Comparison of ENCODE assay signal across 27 cellular contexts in genomic region chr11:130879836-130880235, GRCh38. TPM values are rescaled to one million over a fixed set of nuclear protein-coding genes. Genes with fewer than 3 reads are reported as not detected.
DNase-seq lines count a peak whose midpoint lies in the region; ATAC-seq, FAIRE-seq and TF ChIP-seq lines count a peak whose summit lies in the region.
"Had no signal": no experiment of that assay in that cellular context is flagged by ENCODE, and none has a peak within 500 bp of the region (broad histone marks: within the 10 kb centered on the region; RNA-seq: fewer than 3 reads in every experiment).

No MANE protein-coding gene starts in this region.

- H3K9me3 Mint-ChIP-seq in CD4-positive, CD25-positive, alpha-beta regulatory T cell: peaks cover 0 to 1% (median 0%) of the 10 kb centered on the region in 7 donors
- no peaks in the 10 kb centered on the region for H3K9me3 Mint-ChIP-seq in stimulated activated effector memory CD8-positive, alpha-beta T cell treated with anti-CD3 and anti-CD28 coated beads, Interleukin-12 subunit alpha, Interleukin-12 subunit beta, amount 100 ng/mL, for 72 hours
- H3K9me3 Mint-ChIP-seq: CD14-positive monocyte; CD4-positive, alpha-beta T cell; CD8-positive, alpha-beta T cell had no signal

- ATAC-seq in CD4-positive, CD25-positive, alpha-beta regulatory T cell (ENCODE audit: low read depth in 2 of 2): no peak
- no peak for ATAC-seq in stimulated activated effector memory CD8-positive, alpha-beta T cell treated with anti-CD3 and anti-CD28 coated beads, Interleukin-12 subunit alpha, Interleukin-12 subunit beta, amount 100 ng/mL, for 72 hours
- no peak for ATAC-seq in HG02885 (IDR thresholded peaks at IDR 0.05; ENCODE audit: poor library complexity, unreplicated experiment)
- ATAC-seq: A549; CD8-positive, alpha-beta T cell; GM12878 had no signal

- peaks cover 69% of the 10 kb centered on the region for H3K36me3 Mint-ChIP-seq in CD4-positive, CD25-positive, alpha-beta regulatory T cell
- peaks cover 89% of the 10 kb centered on the region for H3K36me3 Mint-ChIP-seq in stimulated activated effector memory CD8-positive, alpha-beta T cell treated with anti-CD3 and anti-CD28 coated beads, Interleukin-12 subunit alpha, Interleukin-12 subunit beta, amount 100 ng/mL, for 72 hours

- no peak overlapping the region for H3K4me3 Mint-ChIP-seq in CD4-positive, CD25-positive, alpha-beta regulatory T cell
- H3K4me3 Mint-ChIP-seq in stimulated activated effector memory CD8-positive, alpha-beta T cell treated with anti-CD3 and anti-CD28 coated beads, Interleukin-12 subunit alpha, Interleukin-12 subunit beta, amount 100 ng/mL, for 72 hours: no peak overlapping the region
- H3K4me3 Mint-ChIP-seq: CD14-positive monocyte; CD4-positive, alpha-beta T cell; CD8-positive, alpha-beta T cell had no signal

- dilution Hi-C loops in endothelial cell of umbilical vein (cut with MboI; ENCODE audit: extremely low pct_ligation_motif_present, low sequenced_read_pairs): no loop called here

- TF ChIP-seq CTCF in endothelial cell of umbilical vein (IDR thresholded peaks at IDR 0.05; ENCODE audit: extremely low read depth in 1 of 2, insufficient read depth in 1 of 2, low read depth in 1 of 2, low read length in 2 of 2): no peak
- TF ChIP-seq CTCF in tibial artery (IDR thresholded peaks at IDR 0.05): no peak
- TF ChIP-seq CTCF in coronary artery (IDR thresholded peaks at IDR 0.05): no peak

- no peaks in the 10 kb centered on the region for H3K79me2 ChIP-seq in endothelial cell of umbilical vein (ENCODE audit: control insufficient read depth, insufficient read depth, low read length)

- no peaks in the 10 kb centered on the region for H3K27me3 ChIP-seq in CD4-positive, CD25-positive, alpha-beta regulatory T cell (ENCODE audit: control insufficient read depth, insufficient read depth, low read length)
- H3K27me3 ChIP-seq in endothelial cell of umbilical vein (ENCODE audit: control insufficient read depth in 2 of 2, insufficient read depth in 2 of 2, low read length in 2 of 2) (no peaks in the 10 kb centered on the region), tibial artery (no peaks in the 10 kb centered on the region)
- H3K27me3 ChIP-seq: BE2C, BLaER1 had no signal

- H3K9me3 ChIP-seq in CD4-positive, CD25-positive, alpha-beta regulatory T cell (ENCODE audit: control insufficient read depth in 2 of 2, low read length in 2 of 2): no peaks in the 10 kb centered on the region
- H3K9me3 ChIP-seq in endothelial cell of umbilical vein (replicated peaks; ENCODE audit: control insufficient read depth, insufficient read depth, low read length) (no peaks in the 10 kb centered on the region), tibial artery (no peaks in the 10 kb centered on the region)
- H3K9me3 ChIP-seq: A549, BE2C, BLaER1, Caco-2 had no signal

- H4K20me1 ChIP-seq in endothelial cell of umbilical vein (replicated peaks; ENCODE audit: control insufficient read depth, extremely low read depth, insufficient read depth, low read length): no peaks in the 10 kb centered on the region
- H4K20me1 ChIP-seq: BLaER1 had no signal

- peak overlapping the region in 2 of 3 donors; percentile 14 to 56 for H3K27ac Mint-ChIP-seq in CD4-positive, CD25-positive, alpha-beta regulatory T cell
- H3K27ac Mint-ChIP-seq in stimulated activated effector memory CD8-positive, alpha-beta T cell treated with anti-CD3 and anti-CD28 coated beads, Interleukin-12 subunit alpha, Interleukin-12 subunit beta, amount 100 ng/mL, for 72 hours: peak overlapping the region; percentile 30
- H3K27ac Mint-ChIP-seq: CD14-positive monocyte; CD4-positive, alpha-beta T cell; CD8-positive, alpha-beta T cell had no signal

- H2AFZ ChIP-seq in endothelial cell of umbilical vein (ENCODE audit: low read depth, low read length): no peak overlapping the region

- BruUV-seq in endothelial cell of umbilical vein (replicated peaks; lab: Mats Ljungman, UMichigan): no TSS peak

- intact Hi-C loops in endothelial cell of umbilical vein (cut with micrococcal nuclease) (no loop called here), tibial artery (cut with DNase I; ENCODE audit: low total_unique reads) (no loop called here)

- peaks cover 89% of the 10 kb centered on the region for H3K36me3 ChIP-seq in CD4-positive, CD25-positive, alpha-beta regulatory T cell (ENCODE audit: control insufficient read depth, insufficient read depth, low read length)
- H3K36me3 ChIP-seq in endothelial cell of umbilical vein (ENCODE audit: control insufficient read depth in 2 of 2, extremely low read depth in 1 of 2, insufficient read depth in 2 of 2, low read length in 2 of 2) (peaks cover 26 to 30% of the 10 kb centered on the region in 2 experiments), tibial artery (peaks cover 44 to 71% (median 61%) of the 10 kb centered on the region in 3 donors)

- POLR2A ChIA-PET in endothelial cell of umbilical vein (lab: Charles Lee): no interaction called here

- DNase-seq in CD4-positive, CD25-positive, alpha-beta regulatory T cell: no peak
- DNase-seq in endothelial cell of umbilical vein (ENCODE audit: low read depth, low spot score): peak; percentile 59
- no peak for DNase-seq in stimulated activated effector memory CD8-positive, alpha-beta T cell treated with anti-CD3 and anti-CD28 coated beads, Interleukin-12 subunit alpha, Interleukin-12 subunit beta, amount 100 ng/mL, for 72 hours (ENCODE audit: low spot score in 2 of 2)
- no peak for DNase-seq in tibial artery
- no peak for DNase-seq in coronary artery (ENCODE audit: low spot score)
- no peak for DNase-seq in DMS153 (lab: John Stamatoyannopoulos, UW)
- DNase-seq in AML-193 (lab: John Stamatoyannopoulos, UW): no peak
- DNase-seq: BE2C; C1 segment of cervical spinal cord; Caco-2; Calu3; CD4-positive, alpha-beta T cell; CD8-positive, alpha-beta T cell; DMS53; DMS79; DND-41; EL; GDM1 had no signal

- H3K4me2 ChIP-seq in endothelial cell of umbilical vein (ENCODE audit: insufficient read depth, low read length): no peak overlapping the region
- H3K4me2 ChIP-seq: A549, BLaER1 had no signal

- no peak for TF ChIP-seq POLR2A in endothelial cell of umbilical vein (IDR thresholded peaks at IDR 0.05; ENCODE audit: low read depth, low read length)

- H3K4me1 ChIP-seq in CD4-positive, CD25-positive, alpha-beta regulatory T cell (ENCODE audit: control insufficient read depth, insufficient read depth, low read length, poor library complexity, severe bottlenecking): no peaks in the 10 kb centered on the region
- peaks cover 11% of the 10 kb centered on the region for H3K4me1 ChIP-seq in endothelial cell of umbilical vein (ENCODE audit: control insufficient read depth, extremely low read depth, insufficient read depth, low read length)
- H3K4me1 ChIP-seq in tibial artery: peaks cover 0 to 48% (median 22%) of the 10 kb centered on the region in 4 donors
- H3K4me1 ChIP-seq: A549, BE2C, Caco-2 had no signal

- H3K4me1 Mint-ChIP-seq in CD4-positive, CD25-positive, alpha-beta regulatory T cell: peaks cover 0 to 6% (median 0%) of the 10 kb centered on the region in 4 donors
- peaks cover 14% of the 10 kb centered on the region for H3K4me1 Mint-ChIP-seq in stimulated activated effector memory CD8-positive, alpha-beta T cell treated with anti-CD3 and anti-CD28 coated beads, Interleukin-12 subunit alpha, Interleukin-12 subunit beta, amount 100 ng/mL, for 72 hours
- H3K4me1 Mint-ChIP-seq: CD14-positive monocyte had no signal

- no peak overlapping the region for H3K9ac ChIP-seq in endothelial cell of umbilical vein (replicated peaks; ENCODE audit: extremely low read depth, insufficient read depth, low read length)
- H3K9ac ChIP-seq: BLaER1 had no signal

- no peaks in the 10 kb centered on the region for H3K27me3 Mint-ChIP-seq in CD4-positive, CD25-positive, alpha-beta regulatory T cell
- H3K27me3 Mint-ChIP-seq: CD4-positive, alpha-beta T cell had no signal

- CTCF ChIA-PET in endothelial cell of umbilical vein (lab: Charles Lee): interaction anchor here (1.3 to 3.0 kb wide), 2 partner anchors 15 to 18 kb away, joined by 7 to 9 read pairs; no protein-coding TSS in a partner anchor

- H3K27ac ChIP-seq in CD4-positive, CD25-positive, alpha-beta regulatory T cell (ENCODE audit: insufficient read depth, low read length, poor library complexity, severe bottlenecking): no peak overlapping the region
- H3K27ac ChIP-seq in endothelial cell of umbilical vein (ENCODE audit: insufficient read depth, low read depth, low read length) (no peak overlapping the region), tibial artery (peak overlapping the region; percentile 73 to 74), coronary artery (peak overlapping the region in 1 of 2 donors; percentile 84)
- H3K27ac ChIP-seq: 22Rv1, A549, BLaER1 had no signal

- no peak overlapping the region for H3K4me3 ChIP-seq in CD4-positive, CD25-positive, alpha-beta regulatory T cell (ENCODE audit: low read depth, low read length)
- H3K4me3 ChIP-seq in endothelial cell of umbilical vein (replicated peaks in 1 of 3; ENCODE audit: insufficient read depth in 1 of 3, low read depth in 1 of 3, low read length in 3 of 3): no peak overlapping the region
- H3K4me3 ChIP-seq in tibial artery: no peak overlapping the region
- no peak overlapping the region for H3K4me3 ChIP-seq in coronary artery
- H3K4me3 ChIP-seq: A549, BLaER1, GM12878 had no signal

- FAIRE-seq in endothelial cell of umbilical vein (lab: Jason Lieb, UNC): no peak
- FAIRE-seq: A549, D721Med, GM12878, GM18507, GM19239 had no signal

- no peaks in the 10 kb centered on the region for H3K9me1 ChIP-seq in endothelial cell of umbilical vein (replicated peaks; ENCODE audit: control insufficient read depth, extremely low read depth, insufficient read depth, low read length)

TF ChIP-seq in endothelial cell of umbilical vein, 7 proteins besides CTCF, POLR2A, EP300 and RAD21 (continues in another document):
- TF ChIP-seq JUN (IDR thresholded peaks at IDR 0.05; ENCODE audit: borderline replicate concordance, insufficient read depth, insufficient read length, low read depth): no peak
- no peak for TF ChIP-seq GATA2 (IDR thresholded peaks at IDR 0.05; ENCODE audit: insufficient read depth, insufficient read length, low read depth, low read length)
- TF ChIP-seq EZH2 (IDR thresholded peaks at IDR 0.05; ENCODE audit: borderline replicate concordance, low read depth, low read length, severe bottlenecking): no peak

RNA-seq across cellular contexts. Expression of gene SNX19, which starts 36.4 kb away (rescaled TPM):
- 63.5 TPM for total RNA-seq in CD4-positive, CD25-positive, alpha-beta regulatory T cell
- polyA plus RNA-seq in CD4-positive, CD25-positive, alpha-beta regulatory T cell: 10 to 100 TPM; 22.5 to 30.9 (median 28.0) TPM
- total RNA-seq in endothelial cell of umbilical vein: 44.3 and 49.8 TPM in 2 replicates
- 36.0 and 37.4 TPM in 2 replicates for polyA plus RNA-seq in endothelial cell of umbilical vein
- polyA plus RNA-seq in endothelial cell of umbilical vein (2011; cell fraction: cytosol; rRNA removed): 20.5 and 27.7 TPM in 2 replicates
- 70.0 and 83.4 TPM in 2 replicates for polyA plus RNA-seq in endothelial cell of umbilical vein (2011; cell fraction: nucleus; rRNA removed)
- 36.2 and 38.4 TPM in 2 replicates for polyA plus RNA-seq in endothelial cell of umbilical vein (2012)
- 135 and 143 TPM in 2 replicates for polyA minus RNA-seq in endothelial cell of umbilical vein
- 8.5 TPM for polyA minus RNA-seq in endothelial cell of umbilical vein (2011; cell fraction: cytosol; rRNA and poly(A)+ RNA removed)
- 148 and 169 TPM in 2 replicates for polyA minus RNA-seq in endothelial cell of umbilical vein (2011; cell fraction: nucleus; rRNA and poly(A)+ RNA removed)

Comparison
In these comparisons a context has a peak if more than half of its experiments do, and no peak if none do; other contexts are left out.
1. H3K27ac ChIP-seq: peak in tibial artery (2 of 2); none in CD4-positive, CD25-positive, alpha-beta regulatory T cell (single experiment) and endothelial cell of umbilical vein (single experiment).